ENCODE assay signal across 2 cellular contexts in genomic region chr5:181088289-181088688, GRCh38.
A peak's percentile ranks its signal among the peaks of the same experiment; 100 is the strongest.
TF ChIP-seq lines count a peak whose summit lies in the region.

No MANE protein-coding gene starts in this region.

TF ChIP-seq in WTC11, 78 proteins besides CTCF, POLR2A, EP300 and RAD21 (continues in another document):
- TF ChIP-seq ATF6 (CRISPR knock-in tag; IDR thresholded peaks at IDR 0.05): no peak
- no peak for TF ChIP-seq AR (CRISPR knock-in tag; IDR thresholded peaks at IDR 0.05)
- TF ChIP-seq FOXP4 (CRISPR knock-in tag; IDR thresholded peaks at IDR 0.05): no peak
- TF ChIP-seq ZBTB21 (CRISPR knock-in tag; IDR thresholded peaks at IDR 0.05; ENCODE audit: borderline replicate concordance): no peak
- TF ChIP-seq IRF1 (CRISPR knock-in tag; IDR thresholded peaks at IDR 0.05): no peak
- no peak for TF ChIP-seq CDX4 (CRISPR knock-in tag; IDR thresholded peaks at IDR 0.05; ENCODE audit: borderline replicate concordance)
- TF ChIP-seq PRDM15 (CRISPR knock-in tag; IDR thresholded peaks at IDR 0.05): no peak
- no peak for TF ChIP-seq KAT7 (CRISPR knock-in tag; IDR thresholded peaks at IDR 0.05; ENCODE audit: borderline replicate concordance)
- no peak for TF ChIP-seq ZNF263 (CRISPR knock-in tag; IDR thresholded peaks at IDR 0.05; ENCODE audit: low read depth)

TF ChIP-seq in HepG2, 621 proteins besides CTCF, POLR2A, EP300 and RAD21:
- TF ChIP-seq ZNF263 (CRISPR knock-in tag; IDR thresholded peaks at IDR 0.05) (no peak), ATF1 (CRISPR knock-in tag; IDR thresholded peaks at IDR 0.05) (no peak), EZH2 (conservative IDR thresholded peaks at IDR 0.05; ENCODE audit: low read depth, low read length) (no peak), ZNF512 (CRISPR knock-in tag; IDR thresholded peaks at IDR 0.05) (no peak), ZBTB33 (CRISPR knock-in tag; IDR thresholded peaks at IDR 0.05) (peak; percentile 51; the same call in 1 of the 2 replicates), STAG1 (CRISPR knock-in tag; IDR thresholded peaks at IDR 0.05) (peak; percentile 50)
